8 cellular contexts compared by ENCODE assay signal in genomic region chr2:172172513-172173217, GRCh38.
DNase-seq lines count a peak whose midpoint lies in the region; ATAC-seq and TF ChIP-seq lines count a peak whose summit lies in the region.

No MANE protein-coding gene starts in this region.

- no peaks in the 10 kb centered on the region for H3K36me3 Mint-ChIP-seq in chondrocyte (ENCODE audit: low read depth)

- H3K27ac Mint-ChIP-seq in chondrocyte (ENCODE audit: unreplicated experiment) = no peak overlapping the region

- peak; percentile 99 for TF ChIP-seq CTCF in chondrocyte (IDR thresholded peaks at IDR 0.05)

- ATAC-seq in GM19351 (IDR thresholded peaks at IDR 0.05; ENCODE audit: unreplicated experiment) = no peak

- peaks cover 6% of the 10 kb centered on the region for H3K9me3 Mint-ChIP-seq in chondrocyte (ENCODE audit: low read depth)

- peaks cover 7% of the 10 kb centered on the region for H3K4me1 Mint-ChIP-seq in chondrocyte (ENCODE audit: low read depth)

- H3K4me3 Mint-ChIP-seq in chondrocyte (ENCODE audit: unreplicated experiment) = peak overlapping the region; percentile 68

- DNase-seq in NCI-H1092 treated with DMSO at 0.1 percent for 48 hours (lab: John Stamatoyannopoulos, UW) = peak; percentile 31
- DNase-seq in NCI-H1092 (lab: John Stamatoyannopoulos, UW) = no peak
- peak; percentile 66 for DNase-seq in NCI-H2171 (lab: John Stamatoyannopoulos, UW)
- DNase-seq in activated CD4-positive, alpha-beta T cell treated with anti-CD3 and anti-CD28 coated beads for 24 hours (ENCODE audit: low read depth in 2 of 2) = peak; percentile 35 to 37
- no peak for DNase-seq in chondrocyte (ENCODE audit: low spot score)
- DNase-seq in kidney glomerular epithelial cell (lab: John Stamatoyannopoulos, UW) = peak; percentile 28
- peak; percentile 67 for DNase-seq in stimulated activated CD4-positive, alpha-beta T cell treated with anti-CD3 and anti-CD28 coated beads, Interleukin-12 subunit alpha, Interleukin-12 subunit beta, amount 100 ng/mL, for 4 hours

- peaks cover 2% of the 10 kb centered on the region for H3K27me3 Mint-ChIP-seq in chondrocyte (ENCODE audit: low read depth)

Comparison
In these comparisons a context has a peak if more than half of its experiments do, and no peak if none do; other contexts are left out.
1. DNase-seq: peak in NCI-H1092 treated with DMSO at 0.1 percent for 48 hours (single experiment), NCI-H2171 (single experiment), activated CD4-positive, alpha-beta T cell treated with anti-CD3 and anti-CD28 coated beads for 24 hours (2 of 2), kidney glomerular epithelial cell (single experiment) and stimulated activated CD4-positive, alpha-beta T cell treated with anti-CD3 and anti-CD28 coated beads, Interleukin-12 subunit alpha, Interleukin-12 subunit beta, amount 100 ng/mL, for 4 hours (single experiment); none in NCI-H1092 (single experiment) and chondrocyte (single experiment).